Comparison of ENCODE assay signal across 8 cellular contexts in genomic region chr19:52048604-52049493, GRCh38. TPM values are rescaled to one million over a fixed set of nuclear protein-coding genes. Genes with fewer than 3 reads are reported as not detected.
A peak's percentile ranks its signal among the peaks of the same experiment; 100 is the strongest.
DNase-seq lines count a peak whose midpoint lies in the region; ATAC-seq and TF ChIP-seq lines count a peak whose summit lies in the region.

Gene ZNF432 (minus strand): TSS chr19:52048838. CDS start chr19:52046868, 1,970 bp downstream.

- WGBS in spleen, 5 donors: 0 to 1% (median 0%) methylated on average over 56 of the region's 56 CpGs

- peaks cover 7 to 39% (median 26%) of the 10 kb centered on the region in 6 donors for H3K36me3 ChIP-seq in spleen

- peak; percentile 49 for ATAC-seq in GM18858 (IDR thresholded peaks at IDR 0.05; ENCODE audit: unreplicated experiment)
- ATAC-seq in HG03066 (IDR thresholded peaks at IDR 0.05; ENCODE audit: low read depth, unreplicated experiment): peak; percentile 76

- H3K27me3 ChIP-seq in spleen (replicated peaks in 1 of 7): no peaks in the 10 kb centered on the region

- DNase-seq in A172 (ENCODE audit: low spot score) (peak; percentile 78), NCI-H2196 (lab: John Stamatoyannopoulos, UW; ENCODE audit: unreplicated experiment) (peak; percentile 91), inferior parietal cortex (ENCODE audit: extremely low spot score) (peak; percentile 95), spleen (peak; percentile 97)
- DNase-seq in activated CD4-positive, CD25-positive, alpha-beta regulatory T cell treated with anti-CD3 and anti-CD28 coated beads, Interleukin-2, amount 50 U/mL, for 16 hours (ENCODE audit: low read depth, low spot score): peak; percentile 55
- DNase-seq in central memory CD4-positive, alpha-beta T cell: peak; percentile 83

- TF ChIP-seq POLR2A in spleen (IDR thresholded peaks at IDR 0.05): peak in 1 of 3 donors; percentile 40

- peaks cover 0 to 73% (median 66%) of the 10 kb centered on the region in 8 donors for H3K9me3 ChIP-seq in spleen

- H3K27ac ChIP-seq in spleen: peak within 1 kb of the TSS; percentile 88 to 99 (median 96)

- peak within 1 kb of the TSS; percentile 48 to 78 (median 64) for H3K4me3 ChIP-seq in spleen

- TF ChIP-seq CTCF in spleen (IDR thresholded peaks at IDR 0.05 in 8 of 11, conservative IDR thresholded peaks at IDR 0.05 in 3 of 11): no peak

- intact Hi-C loops in spleen (cut with DNase I; ENCODE audit: low total_unique reads): no loop called here

- peaks cover 5 to 27% (median 11%) of the 10 kb centered on the region in 6 donors for H3K4me1 ChIP-seq in spleen

RNA-seq across cellular contexts. Expression of gene ZNF432, which starts in this region (rescaled TPM):
- total RNA-seq in A172 (2014; rRNA removed; shearing (Covaris generic)): 3.5 and 5.0 TPM in 2 replicates
- total RNA-seq in spleen: 10 to 100 TPM in 6 of 7 donors, 1 to 10 TPM in 1; 9.1 to 20.8 (median 11.6) TPM
- 10 to 100 TPM in 1 of 3 donors, 1 to 10 TPM in 2; 4.5 to 10.6 (median 7.2) TPM for polyA plus RNA-seq in spleen

Comparison
In these comparisons a context has a peak if more than half of its experiments do, and no peak if none do; other contexts are left out.
1. Peak in every context shown above with its lines: DNase-seq, ATAC-seq, H3K4me3 ChIP-seq and H3K27ac ChIP-seq.